3 cellular contexts compared by ENCODE assay signal in the genomic region with DNA sequence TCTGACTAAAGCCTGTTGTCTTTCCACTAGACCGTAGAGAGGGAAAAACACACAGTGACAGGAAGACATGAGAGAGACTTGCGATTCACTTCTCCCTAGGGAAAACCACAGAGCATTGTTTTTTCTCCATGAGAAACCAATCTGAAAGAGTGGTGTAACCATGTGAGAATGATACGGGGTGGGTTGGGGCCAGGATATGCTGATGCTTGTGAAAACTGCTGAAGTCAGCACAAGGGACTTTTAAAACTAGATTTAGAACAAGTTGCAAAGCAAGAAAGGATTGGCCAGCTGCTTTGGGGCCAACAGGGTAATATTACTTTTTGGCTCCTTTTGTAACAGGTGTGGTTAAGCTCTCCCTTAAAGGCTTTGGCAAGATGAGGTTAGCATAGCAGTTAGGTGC.
TF ChIP-seq lines count a peak whose summit lies in the region.

No MANE protein-coding gene starts in this region.

TF ChIP-seq in IMR-90, 13 proteins besides CTCF, POLR2A, EP300 and RAD21:
- TF ChIP-seq CEBPB (IDR thresholded peaks at IDR 0.05; ENCODE audit: low read depth, low read length) (no peak), MAFK (IDR thresholded peaks at IDR 0.05; ENCODE audit: low read depth, low read length) (peak; percentile 87)

TF ChIP-seq in H1, 55 proteins besides CTCF, POLR2A, EP300 and RAD21:
- TF ChIP-seq MAFK (IDR thresholded peaks at IDR 0.05; ENCODE audit: low read depth, low read length), result peak; percentile 61
- no peak for TF ChIP-seq KDM5A (IDR thresholded peaks at IDR 0.05; ENCODE audit: low read length)
- no peak for TF ChIP-seq EGR1 (IDR thresholded peaks at IDR 0.05; ENCODE audit: borderline replicate concordance, low read depth, low read length)
- TF ChIP-seq SIN3A (conservative IDR thresholded peaks at IDR 0.05 in 1 of 2, IDR thresholded peaks at IDR 0.05 in 1 of 2; ENCODE audit: low read depth in 1 of 2, low read length in 2 of 2), result no peak
- TF ChIP-seq SIRT6 (IDR thresholded peaks at IDR 0.05; ENCODE audit: low read length), result no peak
- no peak for TF ChIP-seq RFX5 (IDR thresholded peaks at IDR 0.05; ENCODE audit: borderline replicate concordance, low read depth, low read length)

TF ChIP-seq in HEK293T, 16 proteins besides CTCF, POLR2A, EP300 and RAD21:
- no peak for TF ChIP-seq ZNF384 (IDR thresholded peaks at IDR 0.05)
- no peak for TF ChIP-seq L3MBTL2 (conservative IDR thresholded peaks at IDR 0.05)
